Comparison of ENCODE assay signal across 2 cellular contexts in genomic region chr10:1029838-1030237, GRCh38.
TF ChIP-seq lines count a peak whose summit lies in the region.

No MANE protein-coding gene starts in this region.

TF ChIP-seq in GM23338, 12 proteins besides CTCF, POLR2A, EP300 and RAD21:
- TF ChIP-seq ETS1 (IDR thresholded peaks at IDR 0.05) (no peak), EZH2phosphoT487 (IDR thresholded peaks at IDR 0.05; ENCODE audit: unreplicated experiment) (no peak), NANOG (IDR thresholded peaks at IDR 0.05; ENCODE audit: borderline replicate concordance) (no peak), POLR2AphosphoS5 (IDR thresholded peaks at IDR 0.05; ENCODE audit: low read depth) (no peak), JUNB (IDR thresholded peaks at IDR 0.05; ENCODE audit: unreplicated experiment) (no peak), EZH2 (IDR thresholded peaks at IDR 0.05; ENCODE audit: low read depth, unreplicated experiment) (no peak), ZNF331 (CRISPR knock-in tag; IDR thresholded peaks at IDR 0.05; ENCODE audit: low read depth) (no peak), ZNF114 (CRISPR knock-in tag; IDR thresholded peaks at IDR 0.05) (no peak), STAT1 (IDR thresholded peaks at IDR 0.05; ENCODE audit: unreplicated experiment) (no peak), CREB1 (CRISPR knock-in tag; IDR thresholded peaks at IDR 0.05; ENCODE audit: low read depth) (no peak), REST (IDR thresholded peaks at IDR 0.05; ENCODE audit: unreplicated experiment) (no peak), ZNF462 (CRISPR knock-in tag; IDR thresholded peaks at IDR 0.05) (no peak)

TF ChIP-seq in H1, 55 proteins besides CTCF, POLR2A, EP300 and RAD21:
- TF ChIP-seq FOSL1 (IDR thresholded peaks at IDR 0.05; ENCODE audit: insufficient read depth, low read depth, low read length) (no peak), CTBP2 (IDR thresholded peaks at IDR 0.05; ENCODE audit: borderline replicate concordance, insufficient read depth, insufficient read length, low read length) (no peak), BRCA1 (IDR thresholded peaks at IDR 0.05; ENCODE audit: low read depth, low read length) (no peak), POU5F1 (IDR thresholded peaks at IDR 0.05; ENCODE audit: low read depth, low read length) (no peak), ASH2L (IDR thresholded peaks at IDR 0.05; ENCODE audit: low read length) (no peak), EGR1 (IDR thresholded peaks at IDR 0.05; ENCODE audit: borderline replicate concordance, low read depth, low read length) (no peak), RFX5 (IDR thresholded peaks at IDR 0.05; ENCODE audit: borderline replicate concordance, low read depth, low read length) (no peak), GTF2F1 (IDR thresholded peaks at IDR 0.05; ENCODE audit: borderline replicate concordance, low read depth, low read length) (no peak), TAF1 (IDR thresholded peaks at IDR 0.05; ENCODE audit: low read depth, low read length) (no peak), HDAC6 (IDR thresholded peaks at IDR 0.05; ENCODE audit: low read depth, low read length) (no peak), TBP (IDR thresholded peaks at IDR 0.05; ENCODE audit: low read depth, low read length) (no peak), GABPA (IDR thresholded peaks at IDR 0.05; ENCODE audit: borderline replicate concordance, insufficient read depth, low read length) (no peak), USF2 (IDR thresholded peaks at IDR 0.05; ENCODE audit: low read length) (no peak), KDM4A (IDR thresholded peaks at IDR 0.05; ENCODE audit: low read depth, low read length, severe bottlenecking) (no peak), RXRA (IDR thresholded peaks at IDR 0.05; ENCODE audit: insufficient read depth, low read depth, low read length) (no peak)
